ENCODE assay signal across 9 cellular contexts in the genomic region with DNA sequence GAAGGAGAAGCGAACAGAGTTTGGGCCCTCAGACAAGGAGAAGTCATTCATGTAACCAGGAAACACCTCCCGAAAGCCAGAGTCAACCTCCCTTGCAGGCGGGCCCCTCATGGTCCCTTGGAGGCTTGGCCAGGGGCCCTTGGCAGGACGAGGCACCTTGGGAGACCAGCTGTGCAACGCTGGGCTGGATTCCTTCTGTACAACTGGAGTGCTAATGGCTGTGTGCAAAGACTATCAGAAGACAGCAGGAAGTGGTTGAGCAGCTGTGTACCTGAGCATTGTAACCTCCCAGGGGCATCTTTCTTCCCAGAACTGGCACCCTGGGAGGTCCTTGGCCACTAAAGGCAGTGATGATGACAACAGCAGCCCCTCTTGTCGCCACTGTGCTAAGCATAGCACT. TPM values are rescaled to one million over a fixed set of nuclear protein-coding genes. Genes with fewer than 3 reads are reported as not detected.
A peak's percentile ranks its signal among the peaks of the same experiment; 100 is the strongest.
DNase-seq lines count a peak whose midpoint lies in the region; ATAC-seq and TF ChIP-seq lines count a peak whose summit lies in the region.
"Not testable (repeated sequence)": the region's sequence is repeated elsewhere in the genome, so short reads cannot be mapped to it uniquely, and the experiment has no call there.
"Had no signal": no experiment of that assay in that cellular context is flagged by ENCODE, and none has a peak within 500 bp of the region (broad histone marks: within the 10 kb centered on the region; RNA-seq: fewer than 3 reads in every experiment).

No MANE protein-coding gene starts in this region.

- not testable (repeated sequence) for BruUV-seq in OCI-LY7 (replicated peaks; lab: Mats Ljungman, UMichigan)

- not testable (repeated sequence) for H3K9me2 ChIP-seq in OCI-LY7 (ENCODE audit: insufficient read depth, low read length)

- not testable (repeated sequence) for H2AFZ ChIP-seq in OCI-LY7 (ENCODE audit: low read length)

- not testable (repeated sequence) for H3K27me3 ChIP-seq in lower lobe of right lung (ENCODE audit: low read depth); upper lobe of right lung

- not testable (repeated sequence) for H3K79me2 ChIP-seq in OCI-LY7 (ENCODE audit: insufficient read depth, low read depth, low read length)

- intact Hi-C loops in OCI-LY7 (cut with micrococcal nuclease; ENCODE audit: unreplicated experiment); lower lobe of right lung (cut with DNase I); upper lobe of right lung (cut with DNase I): not testable (repeated sequence)

- not testable (repeated sequence) for H3K4me3 ChIP-seq in Jurkat, Clone E6-1 (ENCODE audit: low read length); OCI-LY7 (ENCODE audit: low read depth, low read length, poor library complexity, severe bottlenecking); lower lobe of right lung; upper lobe of right lung

- H3K9me3 Mint-ChIP-seq in activated CD8-positive, alpha-beta T cell treated with anti-CD3 and anti-CD28 coated beads, Interleukin-2, amount 10 ng/mL, durations not matched to agents 7 days and 5 days (ENCODE audit: insufficient read depth) = not testable (repeated sequence)

- ATAC-seq in activated CD8-positive, alpha-beta T cell treated with anti-CD3 and anti-CD28 coated beads, Interleukin-2, amount 10 ng/mL, durations not matched to agents 7 days and 5 days = peak; percentile 49
- ATAC-seq in lower lobe of right lung (peak; percentile 10 to 32), upper lobe of right lung (peak; percentile 27)

- H3K4me1 ChIP-seq in OCI-LY7 (ENCODE audit: insufficient read depth, low read length, poor library complexity, severe bottlenecking); lower lobe of right lung; upper lobe of right lung: not testable (repeated sequence)

- H3K27ac Mint-ChIP-seq in activated CD8-positive, alpha-beta T cell treated with anti-CD3 and anti-CD28 coated beads, Interleukin-2, amount 10 ng/mL, durations not matched to agents 7 days and 5 days = not testable (repeated sequence)

- H3K9me3 ChIP-seq in OCI-LY7 (ENCODE audit: low read length); lower lobe of right lung; upper lobe of right lung: not testable (repeated sequence)

- not testable (repeated sequence) for H3K27me3 Mint-ChIP-seq in activated CD8-positive, alpha-beta T cell treated with anti-CD3 and anti-CD28 coated beads, Interleukin-2, amount 10 ng/mL, durations not matched to agents 7 days and 5 days (ENCODE audit: low read depth)

- POLR2A ChIA-PET in OCI-LY7 (lab: Charles Lee); activated CD8-positive, alpha-beta T cell treated with anti-CD3 and anti-CD28 coated beads, Interleukin-2, amount 10 ng/mL, durations not matched to agents 7 days and 5 days (lab: Charles Lee): not testable (repeated sequence)

- not testable (repeated sequence) for H3K36me3 Mint-ChIP-seq in activated CD8-positive, alpha-beta T cell treated with anti-CD3 and anti-CD28 coated beads, Interleukin-2, amount 10 ng/mL, durations not matched to agents 7 days and 5 days (ENCODE audit: low read depth)

- H3K27ac ChIP-seq in OCI-LY7 (ENCODE audit: low read depth, low read length, poor library complexity, severe bottlenecking); lower lobe of right lung; upper lobe of right lung: not testable (repeated sequence)

- H3K4me2 ChIP-seq in OCI-LY7 (ENCODE audit: low read length) = not testable (repeated sequence)

- not testable (repeated sequence) for TF ChIP-seq CTCF in OCI-LY7 (conservative IDR thresholded peaks at IDR 0.05; ENCODE audit: low read length); lower lobe of right lung (IDR thresholded peaks at IDR 0.05); upper lobe of right lung (IDR thresholded peaks at IDR 0.05)

- CTCF ChIA-PET in OCI-LY7 (lab: Charles Lee; ENCODE audit: unreplicated experiment); activated CD8-positive, alpha-beta T cell treated with anti-CD3 and anti-CD28 coated beads, Interleukin-2, amount 10 ng/mL, durations not matched to agents 7 days and 5 days (lab: Charles Lee): not testable (repeated sequence)

- not testable (repeated sequence) for H3K4me3 Mint-ChIP-seq in activated CD8-positive, alpha-beta T cell treated with anti-CD3 and anti-CD28 coated beads, Interleukin-2, amount 10 ng/mL, durations not matched to agents 7 days and 5 days

- H3K36me3 ChIP-seq in OCI-LY7 (ENCODE audit: insufficient read depth, low read length); lower lobe of right lung; upper lobe of right lung: not testable (repeated sequence)

- peak; percentile 19 for DNase-seq in Jurkat, Clone E6-1 (ENCODE audit: low read depth, low spot score)
- peak; percentile 8 for DNase-seq in OCI-LY7 (ENCODE audit: low spot score)
- DNase-seq in activated CD8-positive, alpha-beta T cell treated with anti-CD3 and anti-CD28 coated beads, Interleukin-2, amount 10 ng/mL, durations not matched to agents 7 days and 5 days; lower lobe of right lung; upper lobe of right lung: not testable (repeated sequence)

- H4K20me1 ChIP-seq in OCI-LY7 (ENCODE audit: insufficient read depth, low read length) = not testable (repeated sequence)

- not testable (repeated sequence) for H3K4me1 Mint-ChIP-seq in activated CD8-positive, alpha-beta T cell treated with anti-CD3 and anti-CD28 coated beads, Interleukin-2, amount 10 ng/mL, durations not matched to agents 7 days and 5 days (ENCODE audit: low read depth)

RNA-seq across cellular contexts. Expression of a gene that starts 9.4 kb away (rescaled TPM):
- polyA plus RNA-seq in Jurkat, Clone E6-1 (2012; ENCODE audit: insufficient read depth, insufficient read length) = 0.55 TPM
- total RNA-seq in OCI-LY7 (2014; rRNA removed; shearing (Covaris generic)) = 0.38 and 0.39 TPM in 2 replicates
- 1.5 and 1.8 TPM in 2 replicates for total RNA-seq in OCI-LY7 (2022)
- total RNA-seq in activated CD8-positive, alpha-beta T cell treated with anti-CD3 and anti-CD28 coated beads, Interleukin-2, amount 10 ng/mL, durations not matched to agents 7 days and 5 days = under 1 TPM; 0.53 to 0.83 TPM
- not detected for total RNA-seq in lower lobe of right lung
- total RNA-seq in upper lobe of right lung = 0.14 TPM

RNA-seq across cellular contexts. Expression of a gene that starts 38.5 kb away (rescaled TPM):
- polyA plus RNA-seq in Jurkat, Clone E6-1 (2012; ENCODE audit: insufficient read depth, insufficient read length) = not detected
- total RNA-seq in OCI-LY7 (2014; rRNA removed; shearing (Covaris generic)) = not detected in 2 replicates
- total RNA-seq in OCI-LY7 (2022) (not detected in 2 replicates), lower lobe of right lung (14,717 TPM), upper lobe of right lung (13,814 TPM)
- not detected for total RNA-seq in activated CD8-positive, alpha-beta T cell treated with anti-CD3 and anti-CD28 coated beads, Interleukin-2, amount 10 ng/mL, durations not matched to agents 7 days and 5 days
- total RNA-seq: A172; A673; CD4-positive, alpha-beta memory T cell had no signal
- polyA plus RNA-seq: BJ; CD4-positive, alpha-beta memory T cell had no signal

Comparison
In these comparisons a context has a peak if more than half of its experiments do, and no peak if none do; other contexts are left out.
1. RNA of a gene that starts 38.5 kb away (total RNA-seq): 14,717 TPM in lower lobe of right lung (single experiment) and 13,814 TPM in upper lobe of right lung (single experiment); not detected in OCI-LY7 and not detected in activated CD8-positive, alpha-beta T cell treated with anti-CD3 and anti-CD28 coated beads, Interleukin-2, amount 10 ng/mL, durations not matched to agents 7 days and 5 days; every median in the first group is over 1,000 times any median in the second.
2. Peak in every context shown above with its lines, with median percentiles within 50 percentile points of each other: ATAC-seq.